ENCODE assay signal across 19 cellular contexts in genomic region chr1:50665413-50665812, GRCh38.
DNase-seq lines count a peak whose midpoint lies in the region; TF ChIP-seq lines count a peak whose summit lies in the region.
"Had no signal": no experiment of that assay in that cellular context is flagged by ENCODE, and none has a peak within 500 bp of the region (broad histone marks: within the 10 kb centered on the region; RNA-seq: fewer than 3 reads in every experiment).

No MANE protein-coding gene starts in this region.

- H3K36me3 ChIP-seq in adipocyte (ENCODE audit: control insufficient read depth, insufficient read depth, low read length, severe bottlenecking) (no peaks in the 10 kb centered on the region), hepatocyte (replicated peaks; ENCODE audit: insufficient read depth, low read depth) (no peaks in the 10 kb centered on the region), vagina (no peaks in the 10 kb centered on the region)
- no peaks in the 10 kb centered on the region for H3K36me3 ChIP-seq in CD8-positive, alpha-beta memory T cell (ENCODE audit: insufficient read depth, low read length)

- H3K9me3 Mint-ChIP-seq in CD8-positive, alpha-beta memory T cell, result no peaks in the 10 kb centered on the region
- H3K9me3 Mint-ChIP-seq: CD4-positive, alpha-beta memory T cell; H9 had no signal

- no peaks in the 10 kb centered on the region for H3K79me2 ChIP-seq in hepatocyte

- H3K27me3 ChIP-seq in adipocyte (replicated peaks; ENCODE audit: control insufficient read depth, insufficient read depth, low read length) (no peaks in the 10 kb centered on the region), hepatocyte (no peaks in the 10 kb centered on the region), vagina (no peaks in the 10 kb centered on the region)
- no peaks in the 10 kb centered on the region for H3K27me3 ChIP-seq in CD8-positive, alpha-beta memory T cell (ENCODE audit: insufficient read depth, low read length, poor library complexity, severe bottlenecking)
- H3K27me3 ChIP-seq: BLaER1 treated with 17β-estradiol and CSF1 and Interleukin-3, amounts not matched to agents 10 nM and 100 nM had no signal

- DNase-seq in EH (ENCODE audit: low read depth) (peak; percentile 52), adipocyte (ENCODE audit: low read depth) (peak; percentile 11), hepatocyte (ENCODE audit: low spot score) (peak; percentile 8), vagina (ENCODE audit: extremely low spot score in 2 of 2) (no peak)
- DNase-seq in CD8-positive, alpha-beta memory T cell, result no peak
- no peak for DNase-seq in activated CD4-positive, CD25-positive, alpha-beta regulatory T cell treated with anti-CD3 and anti-CD28 coated beads, Interleukin-2, amount 50 U/mL, for 72 hours
- DNase-seq: CD4-positive, alpha-beta memory T cell; DND-41; GM23248; H9; NCI-H1105; NCI-H2081 treated with DMSO at 0.1 percent for 48 hours; NCI-H2171 treated with DMSO at 0.1 percent for 48 hours; NCI-H524 treated with DMSO at 0.1 percent for 48 hours; PC-3; Right ventricle myocardium superior had no signal

- H3K9ac ChIP-seq in adipocyte (ENCODE audit: low read length), result no peak overlapping the region
- H3K9ac ChIP-seq: BLaER1 treated with 17β-estradiol and CSF1 and Interleukin-3, amounts not matched to agents 10 nM and 100 nM; GM23248; KMS-11 had no signal

- no peaks in the 10 kb centered on the region for H3K4me1 Mint-ChIP-seq in CD8-positive, alpha-beta memory T cell
- H3K4me1 Mint-ChIP-seq: CD4-positive, alpha-beta memory T cell had no signal

- H3K9me3 ChIP-seq in adipocyte (ENCODE audit: control insufficient read depth, low read length) (no peaks in the 10 kb centered on the region), hepatocyte (ENCODE audit: low read depth) (no peaks in the 10 kb centered on the region), vagina (no peaks in the 10 kb centered on the region)
- no peaks in the 10 kb centered on the region for H3K9me3 ChIP-seq in CD8-positive, alpha-beta memory T cell (ENCODE audit: low read length)
- H3K9me3 ChIP-seq: BLaER1 treated with 17β-estradiol and CSF1 and Interleukin-3, amounts not matched to agents 10 nM and 100 nM had no signal

- no peak overlapping the region for H2AFZ ChIP-seq in hepatocyte
- H2AFZ ChIP-seq: GM23248 had no signal

- no peak for TF ChIP-seq CTCF in hepatocyte (IDR thresholded peaks at IDR 0.05; ENCODE audit: poor library complexity)
- no peak for TF ChIP-seq CTCF in vagina (IDR thresholded peaks at IDR 0.05)

- H3K4me3 ChIP-seq in adipocyte (ENCODE audit: low read length) (no peak overlapping the region), hepatocyte (no peak overlapping the region), vagina (no peak overlapping the region)
- H3K4me3 ChIP-seq in CD8-positive, alpha-beta memory T cell (ENCODE audit: low read length), result no peak overlapping the region
- H3K4me3 ChIP-seq: BLaER1 treated with 17β-estradiol and CSF1 and Interleukin-3, amounts not matched to agents 10 nM and 100 nM; GM23248 had no signal

- peaks cover 0 to 7% (median 1%) of the 10 kb centered on the region in 3 donors for H3K36me3 Mint-ChIP-seq in CD8-positive, alpha-beta memory T cell

- CTCF ChIA-PET in CD8-positive, alpha-beta memory T cell (lab: Charles Lee), result no interaction called here

- H3K4me3 Mint-ChIP-seq in CD8-positive, alpha-beta memory T cell, result no peak overlapping the region
- H3K4me3 Mint-ChIP-seq: CD4-positive, alpha-beta memory T cell; H9 had no signal

- intact Hi-C loops in vagina (cut with DNase I), result no loop called here

- H3K4me1 ChIP-seq in adipocyte (ENCODE audit: control insufficient read depth, insufficient read depth, low read length) (peaks cover 3% of the 10 kb centered on the region), hepatocyte (ENCODE audit: insufficient read depth) (peaks cover 12% of the 10 kb centered on the region), vagina (peaks cover 9% of the 10 kb centered on the region)
- no peaks in the 10 kb centered on the region for H3K4me1 ChIP-seq in CD8-positive, alpha-beta memory T cell (ENCODE audit: insufficient read depth, low read length)
- H3K4me1 ChIP-seq: BLaER1 treated with 17β-estradiol and CSF1 and Interleukin-3, amounts not matched to agents 10 nM and 100 nM had no signal

- 67% methylated on average over 2 of the region's 2 CpGs for WGBS in hepatocyte (ENCODE audit: low lambda C conversion rate, missing lambda C conversion rate)

- no peak overlapping the region for H3K27ac Mint-ChIP-seq in CD8-positive, alpha-beta memory T cell
- H3K27ac Mint-ChIP-seq: CD4-positive, alpha-beta memory T cell; H9 had no signal

- no peaks in the 10 kb centered on the region for H3K27me3 Mint-ChIP-seq in CD8-positive, alpha-beta memory T cell
- H3K27me3 Mint-ChIP-seq: CD4-positive, alpha-beta memory T cell had no signal

- H4K20me1 ChIP-seq in hepatocyte (ENCODE audit: insufficient read depth, poor library complexity, severe bottlenecking), result no peaks in the 10 kb centered on the region
- H4K20me1 ChIP-seq: BLaER1 treated with 17β-estradiol and CSF1 and Interleukin-3, amounts not matched to agents 10 nM and 100 nM had no signal

- H3K27ac ChIP-seq in hepatocyte, result no peak overlapping the region
- H3K27ac ChIP-seq in temporal lobe (ENCODE audit: low read depth, low read length), result peak overlapping the region; percentile 90
- H3K27ac ChIP-seq in CD8-positive, alpha-beta memory T cell (ENCODE audit: low read depth, low read length), result no peak overlapping the region
- H3K27ac ChIP-seq in vagina, result no peak overlapping the region
- H3K27ac ChIP-seq: BLaER1 treated with 17β-estradiol and CSF1 and Interleukin-3, amounts not matched to agents 10 nM and 100 nM; GM23248; KMS-11 had no signal

- no peak overlapping the region for H3K4me2 ChIP-seq in hepatocyte
- H3K4me2 ChIP-seq: BLaER1 treated with 17β-estradiol and CSF1 and Interleukin-3, amounts not matched to agents 10 nM and 100 nM; KMS-11 had no signal

- TF ChIP-seq POLR2A in vagina (IDR thresholded peaks at IDR 0.05), result no peak

- H3K9me2 ChIP-seq in hepatocyte (replicated peaks; ENCODE audit: insufficient read depth), result no peaks in the 10 kb centered on the region

- POLR2A ChIA-PET in CD8-positive, alpha-beta memory T cell (lab: Charles Lee), result no interaction called here

Comparison
In these comparisons a context has a peak if more than half of its experiments do, and no peak if none do; other contexts are left out.
1. DNase-seq: peak in EH (single experiment), adipocyte (single experiment) and hepatocyte (single experiment); none in CD8-positive, alpha-beta memory T cell (0 of 5), vagina (0 of 2) and activated CD4-positive, CD25-positive, alpha-beta regulatory T cell treated with anti-CD3 and anti-CD28 coated beads, Interleukin-2, amount 50 U/mL, for 72 hours (single experiment).